ENCODE assay signal across 8 cellular contexts in the genomic region with DNA sequence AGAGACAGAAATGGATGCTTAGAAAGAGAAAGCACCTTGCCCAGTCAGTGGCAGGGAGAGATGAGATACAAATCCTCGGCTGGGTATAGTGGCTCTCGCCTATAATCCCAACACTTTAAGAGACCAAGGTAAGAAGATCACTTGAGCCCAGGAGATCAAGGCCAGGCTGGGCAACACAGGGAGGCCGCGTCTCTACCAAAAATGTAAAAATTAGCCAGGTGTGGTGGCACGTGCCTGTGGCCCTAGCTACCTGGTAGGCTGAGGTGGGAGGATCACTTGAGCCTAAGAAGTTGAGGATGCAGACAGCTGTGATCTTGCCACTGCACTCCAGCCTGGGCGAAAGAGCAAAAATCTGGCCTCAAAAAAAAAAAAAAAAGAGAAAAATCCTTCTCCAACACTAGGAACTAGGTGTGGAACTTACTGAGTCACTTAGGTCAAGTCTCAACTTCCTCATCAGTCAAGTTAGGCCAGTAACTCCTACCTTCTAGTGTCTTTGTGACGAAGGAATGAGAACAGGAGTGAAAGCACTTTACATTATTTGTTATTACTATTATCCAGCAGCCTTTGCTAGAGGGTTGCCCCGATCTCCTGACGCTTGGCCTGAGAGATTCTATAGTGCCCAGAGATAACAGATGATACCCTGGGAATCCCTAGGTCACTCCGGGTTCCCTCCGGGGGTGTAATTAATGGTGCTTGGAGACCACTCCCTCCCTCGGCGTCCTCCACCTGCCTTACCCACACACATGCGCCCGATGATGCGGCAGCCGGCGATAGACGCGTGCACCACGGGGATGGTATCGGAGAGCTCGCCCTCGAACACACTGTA. TPM values are rescaled to one million over a fixed set of nuclear protein-coding genes. Genes with fewer than 3 reads are reported as not detected.
A peak's percentile ranks its signal among the peaks of the same experiment; 100 is the strongest.
DNase-seq lines count a peak whose midpoint lies in the region; ATAC-seq and TF ChIP-seq lines count a peak whose summit lies in the region.

No MANE protein-coding gene starts in this region.

- H3K4me1 ChIP-seq in Caco-2 (peaks cover 28% of the 10 kb centered on the region), iPS-20b (ENCODE audit: insufficient read depth, low read length) (peaks cover 8% of the 10 kb centered on the region), subcutaneous abdominal adipose tissue (ENCODE audit: control insufficient read depth in 5 of 5, insufficient read depth in 5 of 5, low read length in 5 of 5) (peaks cover 0 to 20% (median 18%) of the 10 kb centered on the region in 5 donors)

- peak overlapping the region; percentile 87 for H3K27ac Mint-ChIP-seq in Caco-2 (ENCODE audit: unreplicated experiment)
- peak overlapping the region; percentile 81 for H3K27ac Mint-ChIP-seq in activated T-helper 2 cell treated with anti-CD3 and anti-CD28 coated beads, Interferon-gamma antibody, Interleukin-2, Interleukin-4, amounts not matched to agents 10 μg/mL and 5 μg/mL and 100 μg/mL, durations not matched to agents 14 hours and 24 hours and 36 hours

- H3K27me3 ChIP-seq in Caco-2 (replicated peaks; ENCODE audit: control insufficient read depth, insufficient read depth, low read length) (no peaks in the 10 kb centered on the region), iPS-20b (ENCODE audit: insufficient read depth, low read length) (no peaks in the 10 kb centered on the region), subcutaneous abdominal adipose tissue (ENCODE audit: control insufficient read depth in 5 of 5, insufficient read depth in 4 of 5, low read length in 5 of 5) (peaks cover 0 to 9% (median 0%) of the 10 kb centered on the region in 5 donors)

- ATAC-seq in HG03103 (IDR thresholded peaks at IDR 0.05; ENCODE audit: low read depth, unreplicated experiment) = peak; percentile 9
- ATAC-seq in GM21360 (IDR thresholded peaks at IDR 0.05; ENCODE audit: unreplicated experiment) = no peak

- peaks cover 57% of the 10 kb centered on the region for H3K36me3 Mint-ChIP-seq in Caco-2 (ENCODE audit: insufficient read depth, unreplicated experiment)
- peaks cover 42% of the 10 kb centered on the region for H3K36me3 Mint-ChIP-seq in activated T-helper 2 cell treated with anti-CD3 and anti-CD28 coated beads, Interferon-gamma antibody, Interleukin-2, Interleukin-4, amounts not matched to agents 10 μg/mL and 5 μg/mL and 100 μg/mL, durations not matched to agents 14 hours and 24 hours and 36 hours (ENCODE audit: low read depth)

- H3K4me3 Mint-ChIP-seq in Caco-2 (ENCODE audit: unreplicated experiment) = peak overlapping the region; percentile 84
- H3K4me3 Mint-ChIP-seq in activated T-helper 2 cell treated with anti-CD3 and anti-CD28 coated beads, Interferon-gamma antibody, Interleukin-2, Interleukin-4, amounts not matched to agents 10 μg/mL and 5 μg/mL and 100 μg/mL, durations not matched to agents 14 hours and 24 hours and 36 hours (ENCODE audit: low read depth) = peak overlapping the region; percentile 84

- no peaks in the 10 kb centered on the region for H3K27me3 Mint-ChIP-seq in Caco-2 (ENCODE audit: insufficient read depth, unreplicated experiment)
- no peaks in the 10 kb centered on the region for H3K27me3 Mint-ChIP-seq in activated T-helper 2 cell treated with anti-CD3 and anti-CD28 coated beads, Interferon-gamma antibody, Interleukin-2, Interleukin-4, amounts not matched to agents 10 μg/mL and 5 μg/mL and 100 μg/mL, durations not matched to agents 14 hours and 24 hours and 36 hours (ENCODE audit: low read depth)

- intact Hi-C loops in Caco-2 (cut with micrococcal nuclease; ENCODE audit: unreplicated experiment) = loop anchor here (1.0 kb wide), 2 partner anchors 21 to 44 kb away; no protein-coding TSS in a partner anchor
- intact Hi-C loops in activated T-helper 2 cell treated with anti-CD3 and anti-CD28 coated beads, Interferon-gamma antibody, Interleukin-2, Interleukin-4, amounts not matched to agents 10 μg/mL and 5 μg/mL and 100 μg/mL, durations not matched to agents 14 hours and 24 hours and 36 hours (cut with micrococcal nuclease) = no loop called here

- TSS peak; percentile 67 for BruUV-seq in Caco-2 (replicated peaks; lab: Mats Ljungman, UMichigan)

- H3K36me3 ChIP-seq in Caco-2 (ENCODE audit: control insufficient read depth, insufficient read depth, low read length) (peaks cover 18% of the 10 kb centered on the region), iPS-20b (ENCODE audit: insufficient read depth, low read depth, low read length) (peaks cover 48% of the 10 kb centered on the region), subcutaneous abdominal adipose tissue (ENCODE audit: control insufficient read depth in 5 of 5, insufficient read depth in 5 of 5, low read length in 5 of 5) (peaks cover 0 to 27% (median 22%) of the 10 kb centered on the region in 5 donors)

- TF ChIP-seq CTCF in Caco-2 (IDR thresholded peaks at IDR 0.05; ENCODE audit: insufficient read depth in 1 of 2, low read depth in 1 of 2, low read length in 1 of 2, severe bottlenecking in 1 of 2, unreplicated experiment in 1 of 2) = no peak

- H3K9ac ChIP-seq in iPS-20b (ENCODE audit: low read depth, low read length) = peak overlapping the region; percentile 82
- H3K9ac ChIP-seq in subcutaneous abdominal adipose tissue (ENCODE audit: low read length in 5 of 5) = peak overlapping the region; percentile 89 to 97 (median 93)

- H3K9me3 ChIP-seq in Caco-2 = no peaks in the 10 kb centered on the region
- H3K9me3 ChIP-seq in iPS-20b (ENCODE audit: insufficient read depth, low read depth, low read length) = no peaks in the 10 kb centered on the region
- H3K9me3 ChIP-seq in subcutaneous abdominal adipose tissue (ENCODE audit: control insufficient read depth in 5 of 5, low read length in 5 of 5) = no peaks in the 10 kb centered on the region

- peak overlapping the region; percentile 1 for H3K27ac ChIP-seq in iPS-20b (ENCODE audit: low read length)
- H3K27ac ChIP-seq in subcutaneous abdominal adipose tissue (ENCODE audit: low read depth, low read length) = peak overlapping the region; percentile 62

- CTCF ChIA-PET in Caco-2 (lab: Charles Lee) = interaction anchor here (0.8 to 2.5 kb wide), 14 partner anchors 10 to 188 kb away, joined by 3 to 25 read pairs (median 6); a partner anchor contains a TSS

- POLR2A ChIA-PET in Caco-2 (lab: Charles Lee) = interaction anchor here (0.6 to 2.2 kb wide), 16 partner anchors 9 to 981 kb away, joined by 3 to 46 read pairs (median 4); a partner anchor contains a TSS

- H3K4me1 Mint-ChIP-seq in Caco-2 (ENCODE audit: low read depth, unreplicated experiment) = peaks cover 18% of the 10 kb centered on the region
- H3K4me1 Mint-ChIP-seq in activated T-helper 2 cell treated with anti-CD3 and anti-CD28 coated beads, Interferon-gamma antibody, Interleukin-2, Interleukin-4, amounts not matched to agents 10 μg/mL and 5 μg/mL and 100 μg/mL, durations not matched to agents 14 hours and 24 hours and 36 hours (ENCODE audit: low read depth) = peaks cover 23% of the 10 kb centered on the region

- H3K4me3 ChIP-seq in Caco-2 (ENCODE audit: low read depth, low read length) (peak overlapping the region; percentile 95), iPS-20b (ENCODE audit: low read length) (peak overlapping the region; percentile 91), subcutaneous abdominal adipose tissue (ENCODE audit: low read depth in 1 of 5, low read length in 5 of 5) (peak overlapping the region; percentile 67 to 93 (median 87))

- no peaks in the 10 kb centered on the region for H3K9me3 Mint-ChIP-seq in Caco-2 (ENCODE audit: unreplicated experiment)
- H3K9me3 Mint-ChIP-seq in activated T-helper 2 cell treated with anti-CD3 and anti-CD28 coated beads, Interferon-gamma antibody, Interleukin-2, Interleukin-4, amounts not matched to agents 10 μg/mL and 5 μg/mL and 100 μg/mL, durations not matched to agents 14 hours and 24 hours and 36 hours = no peaks in the 10 kb centered on the region

- DNase-seq in Caco-2 (no peak), cerebellar nuclear complex (lab: John Stamatoyannopoulos, UW) (no peak), medulla oblongata (ENCODE audit: extremely low spot score) (no peak)
- no peak for DNase-seq in activated T-helper 2 cell treated with anti-CD3 and anti-CD28 coated beads, Interferon-gamma antibody, Interleukin-2, Interleukin-4, amounts not matched to agents 10 μg/mL and 5 μg/mL and 100 μg/mL, durations not matched to agents 14 hours and 24 hours and 36 hours (ENCODE audit: low spot score)

RNA-seq across cellular contexts. Expression of a gene that starts 0.9 kb away (rescaled TPM):
- total RNA-seq in Caco-2 (2022) = 403 and 420 TPM in 2 replicates
- total RNA-seq in activated T-helper 2 cell treated with anti-CD3 and anti-CD28 coated beads, Interferon-gamma antibody, Interleukin-2, Interleukin-4, amounts not matched to agents 10 μg/mL and 5 μg/mL and 100 μg/mL, durations not matched to agents 14 hours and 24 hours and 36 hours = 179 and 183 TPM in 2 replicates

RNA-seq across cellular contexts. Expression of a gene that starts 5.7 kb away (rescaled TPM):
- 38.8 and 42.3 TPM in 2 replicates for total RNA-seq in Caco-2 (2022)
- 31.4 and 33.0 TPM in 2 replicates for total RNA-seq in activated T-helper 2 cell treated with anti-CD3 and anti-CD28 coated beads, Interferon-gamma antibody, Interleukin-2, Interleukin-4, amounts not matched to agents 10 μg/mL and 5 μg/mL and 100 μg/mL, durations not matched to agents 14 hours and 24 hours and 36 hours

RNA-seq across cellular contexts. Expression of a gene that starts 8.6 kb away (rescaled TPM):
- total RNA-seq in Caco-2 (2022) = 0.09 TPM in 1 of 2 replicates, not detected in the other
- total RNA-seq in activated T-helper 2 cell treated with anti-CD3 and anti-CD28 coated beads, Interferon-gamma antibody, Interleukin-2, Interleukin-4, amounts not matched to agents 10 μg/mL and 5 μg/mL and 100 μg/mL, durations not matched to agents 14 hours and 24 hours and 36 hours = not detected in 2 replicates

RNA-seq across cellular contexts. Expression of a gene that starts 57.2 kb away (rescaled TPM):
- 13.0 and 15.6 TPM in 2 replicates for total RNA-seq in Caco-2 (2022)
- total RNA-seq in activated T-helper 2 cell treated with anti-CD3 and anti-CD28 coated beads, Interferon-gamma antibody, Interleukin-2, Interleukin-4, amounts not matched to agents 10 μg/mL and 5 μg/mL and 100 μg/mL, durations not matched to agents 14 hours and 24 hours and 36 hours = not detected in 2 replicates
